18 cellular contexts compared by ENCODE assay signal in the genomic region with DNA sequence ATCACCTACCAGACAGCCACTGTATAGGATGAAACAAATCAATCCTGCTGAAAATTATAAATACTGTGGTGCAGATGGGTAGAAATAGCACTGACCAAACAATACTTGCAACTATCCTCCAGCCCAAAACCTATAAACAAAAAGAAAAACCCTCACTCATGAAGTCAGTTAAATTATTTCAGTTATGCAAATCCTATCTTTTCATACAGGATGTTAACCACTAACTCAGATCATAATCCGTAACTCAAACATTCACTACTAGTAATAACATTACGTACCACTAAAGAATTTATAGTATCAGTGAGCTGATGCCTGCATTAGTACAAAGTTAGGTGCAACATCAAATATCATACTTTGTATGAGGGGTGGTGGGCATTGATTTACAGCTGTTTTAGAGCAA. TPM values are rescaled to one million over a fixed set of nuclear protein-coding genes. Genes with fewer than 3 reads are reported as not detected.
DNase-seq lines count a peak whose midpoint lies in the region; ATAC-seq, FAIRE-seq and TF ChIP-seq lines count a peak whose summit lies in the region.
"Had no signal": no experiment of that assay in that cellular context is flagged by ENCODE, and none has a peak within 500 bp of the region (broad histone marks: within the 10 kb centered on the region; RNA-seq: fewer than 3 reads in every experiment).

No MANE protein-coding gene starts in this region.

- intact Hi-C loops in natural killer cell (cut with micrococcal nuclease) (loop anchor here (5.0 kb wide), 1 partner anchor 598 kb away; the partner anchor contains the start of gene MAGOH), GM12878 (cut with micrococcal nuclease; ENCODE audit: unreplicated experiment) (loop anchor here (5.0 kb wide), 1 partner anchor 217 kb away; the partner anchor contains the start of genes TCEANC2 and TMEM59)

- H3K9me3 ChIP-seq in GM12878 (replicated peaks; ENCODE audit: control insufficient read depth, insufficient read depth, low read length) (no peaks in the 10 kb centered on the region), WERI-Rb-1 (ENCODE audit: severe bottlenecking) (no peaks in the 10 kb centered on the region)
- H3K9me3 ChIP-seq: pancreas, upper lobe of right lung had no signal

- WGBS in GM12878 (ENCODE audit: insufficient coverage, insufficient replicate concordance, low lambda C conversion rate, missing lambda C conversion rate), result 3% methylated on average over 2 of the region's 2 CpGs

- H3K36me3 ChIP-seq in GM12878 (ENCODE audit: control insufficient read depth in 2 of 2, insufficient read depth in 2 of 2, low read length in 1 of 2) (peaks cover 0 to 4% of the 10 kb centered on the region in 2 experiments; a peak in 3 of 4 replicates), WERI-Rb-1 (peaks cover 7% of the 10 kb centered on the region; the same call in 1 of the 2 replicates)
- H3K36me3 ChIP-seq: pancreas had no signal

- TF ChIP-seq POLR2A in GM12878 (IDR thresholded peaks at IDR 0.05; ENCODE audit: low read depth, low read length), result no peak

- no peaks in the 10 kb centered on the region for H3K27me3 Mint-ChIP-seq in natural killer cell (ENCODE audit: low read depth in 2 of 2)
- H3K27me3 Mint-ChIP-seq in natural killer cell treated with Interleukin-12 subunit alpha and Interleukin-12 subunit beta and Interleukin-15 and Interleukin-18, amount 100 ng/mL, for 72 hours, result no peaks in the 10 kb centered on the region
- H3K27me3 Mint-ChIP-seq: activated CD4-positive, alpha-beta T cell treated with anti-CD3 and anti-CD28 coated beads for 36 hours had no signal

- peaks cover 7% of the 10 kb centered on the region; the same call in 1 of the 2 replicates for H3K4me1 ChIP-seq in GM12878 (ENCODE audit: control insufficient read depth, insufficient read depth, low read length)

- H3K36me3 Mint-ChIP-seq in natural killer cell, result no peaks in the 10 kb centered on the region
- peaks cover 4% of the 10 kb centered on the region for H3K36me3 Mint-ChIP-seq in natural killer cell treated with Interleukin-12 subunit alpha and Interleukin-12 subunit beta and Interleukin-15 and Interleukin-18, amount 100 ng/mL, for 72 hours

- CTCF ChIA-PET in GM12878 (lab: Yijun Ruan, JAX), result interaction anchor here (1.1 to 1.4 kb wide), 4 partner anchors 13 to 111 kb away, joined by 3 read pairs; partner anchors contain the start of gene IFT25

- in situ Hi-C loops in GM12878 (cut with MboI), result no loop called here

- peak overlapping the region; percentile 49 for H3K27ac ChIP-seq in GM12878 (ENCODE audit: control insufficient read depth, insufficient read depth)
- H3K27ac ChIP-seq in WERI-Rb-1, result no peak overlapping the region
- H3K27ac ChIP-seq: pancreas, upper lobe of right lung had no signal

- RAD21 ChIA-PET in GM12878 (lab: Charles Lee; ENCODE audit: unreplicated experiment), result interaction anchor here (0.8 kb wide), 1 partner anchor 426 kb away, joined by 3 read pairs; no protein-coding TSS in a partner anchor

- peak overlapping the region; percentile 80 for H3K4me2 ChIP-seq in GM12878 (ENCODE audit: control insufficient read depth, insufficient read depth)

- peak overlapping the region; percentile 88 for H3K4me3 ChIP-seq in GM12878
- H3K4me3 ChIP-seq in WERI-Rb-1 (ENCODE audit: low read depth, low read length), result no peak overlapping the region
- H3K4me3 ChIP-seq: K562, pancreas, upper lobe of right lung had no signal

- SMC1A ChIA-PET in GM12878 (lab: Charles Lee; ENCODE audit: uncharacterized antibody, unreplicated experiment), result interaction anchor here (0.6 to 3.6 kb wide), 9 partner anchors 8 to 216 kb away, joined by 3 to 18 read pairs (median 4); no protein-coding TSS in a partner anchor

- no peak overlapping the region for H3K27ac Mint-ChIP-seq in natural killer cell
- H3K27ac Mint-ChIP-seq in natural killer cell treated with Interleukin-12 subunit alpha and Interleukin-12 subunit beta and Interleukin-15 and Interleukin-18, amount 100 ng/mL, for 72 hours, result peak overlapping the region in 1 of 2 donors; percentile 34
- H3K27ac Mint-ChIP-seq: activated CD4-positive, alpha-beta T cell treated with anti-CD3 and anti-CD28 coated beads for 36 hours; activated T-helper 1 cell treated with anti-CD3 and anti-CD28 coated beads, Interleukin-12 subunit alpha, Interleukin-12 subunit beta, Interleukin-2, Interleukin-4 antibody, amounts not matched to agents 30 ng/mL and 10 ng/mL and 1 ng/mL, durations not matched to agents 14 hours and 24 hours and 36 hours had no signal

- no peak for FAIRE-seq in GM12878 (lab: Jason Lieb, UNC)
- FAIRE-seq: K562, pancreas had no signal

- H3K4me1 Mint-ChIP-seq in natural killer cell, result peaks cover 19 to 23% of the 10 kb centered on the region in 2 donors
- peaks cover 10 to 25% of the 10 kb centered on the region in 2 donors for H3K4me1 Mint-ChIP-seq in natural killer cell treated with Interleukin-12 subunit alpha and Interleukin-12 subunit beta and Interleukin-15 and Interleukin-18, amount 100 ng/mL, for 72 hours (ENCODE audit: low read depth in 2 of 2)

- H3K27me3 ChIP-seq in GM12878 (replicated peaks in 1 of 2; ENCODE audit: control insufficient read depth in 2 of 2, insufficient read depth in 2 of 2, low read length in 1 of 2), result no peaks in the 10 kb centered on the region
- no peaks in the 10 kb centered on the region for H3K27me3 ChIP-seq in WERI-Rb-1 (ENCODE audit: insufficient read depth, low read depth, severe bottlenecking)
- H3K27me3 ChIP-seq: pancreas, upper lobe of right lung had no signal

- no peak overlapping the region for H3K9ac ChIP-seq in GM12878 (ENCODE audit: control insufficient read depth, insufficient read depth, low read length)

- no peak overlapping the region for H2AFZ ChIP-seq in GM12878 (ENCODE audit: control insufficient read depth, low read depth, low read length)

- no peaks in the 10 kb centered on the region for H3K9me3 Mint-ChIP-seq in natural killer cell
- no peaks in the 10 kb centered on the region for H3K9me3 Mint-ChIP-seq in natural killer cell treated with Interleukin-12 subunit alpha and Interleukin-12 subunit beta and Interleukin-15 and Interleukin-18, amount 100 ng/mL, for 72 hours
- H3K9me3 Mint-ChIP-seq: activated T-helper 1 cell treated with anti-CD3 and anti-CD28 coated beads, Interleukin-12 subunit alpha, Interleukin-12 subunit beta, Interleukin-2, Interleukin-4 antibody, amounts not matched to agents 30 ng/mL and 10 ng/mL and 1 ng/mL, durations not matched to agents 14 hours and 24 hours and 36 hours had no signal

- TF ChIP-seq EP300 in GM12878 (IDR thresholded peaks at IDR 0.05; ENCODE audit: borderline replicate concordance in 1 of 2, control insufficient read depth in 1 of 2, low read depth in 2 of 2, low read length in 2 of 2), result no peak

- TF ChIP-seq CTCF in natural killer cell (IDR thresholded peaks at IDR 0.05) (no peak), GM12878 (IDR thresholded peaks at IDR 0.05 in 2 of 3, conservative IDR thresholded peaks at IDR 0.05 in 1 of 3; ENCODE audit: control insufficient read depth in 2 of 3, extremely low read depth in 1 of 3, insufficient read depth in 1 of 3, low read depth in 3 of 3, low read length in 3 of 3) (no peak), WERI-Rb-1 (IDR thresholded peaks at IDR 0.05; ENCODE audit: low read depth, low read length) (no peak)

- POLR2A ChIA-PET in GM12878 (lab: Charles Lee), result interaction anchor here (0.6 to 3.9 kb wide), 6 partner anchors 9 to 218 kb away, joined by 3 to 16 read pairs (median 8); partner anchors contain the start of genes IFT25, TCEANC2, TMEM59 and YIPF1

- peak overlapping the region; percentile 61 for H3K4me3 Mint-ChIP-seq in natural killer cell
- no peak overlapping the region for H3K4me3 Mint-ChIP-seq in natural killer cell treated with Interleukin-12 subunit alpha and Interleukin-12 subunit beta and Interleukin-15 and Interleukin-18, amount 100 ng/mL, for 72 hours

- no peaks in the 10 kb centered on the region for H4K20me1 ChIP-seq in GM12878 (ENCODE audit: control insufficient read depth, insufficient read depth)

- ATAC-seq in natural killer cell, result no peak
- no peak for ATAC-seq in natural killer cell treated with Interleukin-12 subunit alpha and Interleukin-12 subunit beta and Interleukin-15 and Interleukin-18, amount 100 ng/mL, for 72 hours
- no peak for ATAC-seq in GM12878
- ATAC-seq: activated CD4-positive, alpha-beta T cell treated with anti-CD3 and anti-CD28 coated beads for 36 hours; K562; pancreas; upper lobe of right lung had no signal

- DNase-seq in natural killer cell (no peak), M059J (ENCODE audit: low read depth) (peak; percentile 38), GM12878 (ENCODE audit: low read depth, low spot score) (no peak), DMS114 treated with DMSO at 0.1 percent for 48 hours (lab: John Stamatoyannopoulos, UW; ENCODE audit: unreplicated experiment) (no peak), amniotic stem cell (lab: John Stamatoyannopoulos, UW) (no peak), NCI-H2196 (lab: John Stamatoyannopoulos, UW; ENCODE audit: unreplicated experiment) (no peak), WERI-Rb-1 (no peak)
- no peak for DNase-seq in natural killer cell treated with Interleukin-12 subunit alpha and Interleukin-12 subunit beta and Interleukin-15 and Interleukin-18, amount 100 ng/mL, for 72 hours (ENCODE audit: low spot score)
- DNase-seq: ACHN; activated CD4-positive, alpha-beta T cell treated with anti-CD3 and anti-CD28 coated beads for 36 hours; erythroblast; NCI-H2107; pancreas; upper lobe of right lung had no signal

- no peak for TF ChIP-seq RAD21 in GM12878 (IDR thresholded peaks at IDR 0.05; ENCODE audit: insufficient read depth, low read depth, low read length)

- H3K79me2 ChIP-seq in GM12878 (ENCODE audit: control insufficient read depth, insufficient read depth, low read length), result peaks cover 63% of the 10 kb centered on the region

- BruUV-seq in GM12878 (replicated peaks; lab: Mats Ljungman, UMichigan), result no TSS peak

RNA-seq across cellular contexts. Expression of gene NDC1, which starts 2.6 kb away (rescaled TPM):
- 1 to 10 TPM; 4.3 to 6.3 (median 5.2) TPM for total RNA-seq in natural killer cell
- 10 to 100 TPM; 23.4 to 44.9 TPM for total RNA-seq in natural killer cell treated with Interleukin-12 subunit alpha and Interleukin-12 subunit beta and Interleukin-15 and Interleukin-18, amount 100 ng/mL, for 72 hours
- total RNA-seq in M059J (2014; rRNA removed; shearing (Covaris generic)), result 34.0 and 48.1 TPM in 2 replicates
- 41.4 and 46.7 TPM in 2 replicates for total RNA-seq in GM12878 (2013; cell fraction: nucleolus; rRNA removed)
- 53.0 and 59.6 TPM in 2 replicates for total RNA-seq in GM12878 (2014; rRNA removed)
- total RNA-seq in GM12878 (2014; rRNA removed; fragmentation: Illumina TruSeq; extraction: Trizol), result 44.7 and 47.8 TPM in 2 replicates
- total RNA-seq in GM12878 (2021), result 39.4 and 46.5 TPM in 2 replicates
- 11.2 TPM for polyA plus RNA-seq in GM12878 (2011; ENCODE audit: low read depth)
- polyA plus RNA-seq in GM12878 (2011; rRNA removed), result 77.6 and 82.2 TPM in 2 replicates
- 40.5 and 46.2 TPM in 2 replicates for polyA plus RNA-seq in GM12878 (2011; cell fraction: cytosol; rRNA removed)
- polyA plus RNA-seq in GM12878 (2011; cell fraction: nucleus; rRNA removed), result 22.8 and 23.7 TPM in 2 replicates
- 15.8 and 19.8 TPM in 2 replicates for polyA plus RNA-seq in GM12878 (2012)
- polyA plus RNA-seq in GM12878 (2014; fragmentation: Illumina TruSeq; extraction: Trizol), result 46.1 and 54.2 TPM in 2 replicates
- polyA plus RNA-seq in GM12878 (2014; fragmentation: Nextera tagmentation; extraction: Ambion mirVana), result 10 to 100 TPM; 20.2 to 24.9 TPM
- polyA plus RNA-seq in GM12878 (2014; rRNA removed), result 29.6 and 37.6 TPM in 2 replicates
- 10 to 100 TPM; 52.4 to 54.2 TPM for polyA plus RNA-seq in GM12878 (2016; fragmentation: Nextera tagmentation; extraction: Ambion mirVana)
- polyA minus RNA-seq in GM12878 (2011; rRNA and poly(A)+ RNA removed), result 88.5 and 119 TPM in 2 replicates
- polyA minus RNA-seq in GM12878 (2011; cell fraction: cytosol; rRNA and poly(A)+ RNA removed), result 30.4 and 31.0 TPM in 2 replicates
- polyA minus RNA-seq in GM12878 (2011; cell fraction: nucleus; rRNA and poly(A)+ RNA removed), result 17.9 and 19.5 TPM in 2 replicates

RNA-seq across cellular contexts. Expression of gene YIPF1, which starts 54.1 kb away (rescaled TPM):
- total RNA-seq in natural killer cell (10 to 100 TPM; 13.2 to 20.8 (median 18.0) TPM), GM12878 (2014; rRNA removed) (20.4 and 24.6 TPM in 2 replicates), GM12878 (2014; rRNA removed; fragmentation: Illumina TruSeq; extraction: Trizol) (17.1 and 20.6 TPM in 2 replicates), GM12878 (2021) (13.5 and 14.5 TPM in 2 replicates)
- 10 to 100 TPM; 16.9 to 25.3 TPM for total RNA-seq in natural killer cell treated with Interleukin-12 subunit alpha and Interleukin-12 subunit beta and Interleukin-15 and Interleukin-18, amount 100 ng/mL, for 72 hours
- 32.5 and 38.1 TPM in 2 replicates for total RNA-seq in M059J (2014; rRNA removed; shearing (Covaris generic))
- total RNA-seq in GM12878 (2013; cell fraction: nucleolus; rRNA removed), result 13.8 and 15.5 TPM in 2 replicates
- polyA plus RNA-seq in GM12878 (2011; ENCODE audit: low read depth), result 17.5 TPM
- polyA plus RNA-seq in GM12878 (2011; rRNA removed) (36.0 and 36.3 TPM in 2 replicates), GM12878 (2014; fragmentation: Illumina TruSeq; extraction: Trizol) (23.4 and 30.2 TPM in 2 replicates), GM12878 (2014; fragmentation: Nextera tagmentation; extraction: Ambion mirVana) (10 to 100 TPM; 13.0 to 15.7 TPM), GM12878 (2014; rRNA removed) (16.6 and 17.7 TPM in 2 replicates), GM12878 (2016; fragmentation: Nextera tagmentation; extraction: Ambion mirVana) (10 to 100 TPM; 20.2 to 24.2 TPM)
- 30.2 and 33.3 TPM in 2 replicates for polyA plus RNA-seq in GM12878 (2011; cell fraction: cytosol; rRNA removed)
- 17.6 and 21.2 TPM in 2 replicates for polyA plus RNA-seq in GM12878 (2011; cell fraction: nucleus; rRNA removed)
- polyA plus RNA-seq in GM12878 (2012), result 12.5 and 12.8 TPM in 2 replicates
- polyA minus RNA-seq in GM12878 (2011; rRNA and poly(A)+ RNA removed), result 24.9 and 28.0 TPM in 2 replicates
- polyA minus RNA-seq in GM12878 (2011; cell fraction: cytosol; rRNA and poly(A)+ RNA removed), result 5.9 and 10.4 TPM in 2 replicates
- polyA minus RNA-seq in GM12878 (2011; cell fraction: nucleus; rRNA and poly(A)+ RNA removed), result 7.3 and 7.4 TPM in 2 replicates

RNA-seq across cellular contexts. Expression of gene DIO1, which starts 58.5 kb away (rescaled TPM):
- total RNA-seq in natural killer cell, result not detected
- not detected for total RNA-seq in natural killer cell treated with Interleukin-12 subunit alpha and Interleukin-12 subunit beta and Interleukin-15 and Interleukin-18, amount 100 ng/mL, for 72 hours
- total RNA-seq in M059J (2014; rRNA removed; shearing (Covaris generic)), result not detected in 2 replicates
- not detected in 2 replicates for total RNA-seq in GM12878 (2013; cell fraction: nucleolus; rRNA removed)
- total RNA-seq in GM12878 (2014; rRNA removed), result not detected in 2 replicates
- not detected in 2 replicates for total RNA-seq in GM12878 (2014; rRNA removed; fragmentation: Illumina TruSeq; extraction: Trizol)
- not detected in 2 replicates for total RNA-seq in GM12878 (2021)
- polyA plus RNA-seq in GM12878 (2011; ENCODE audit: low read depth), result 0.21 TPM
- polyA plus RNA-seq in GM12878 (2011; rRNA removed), result 0.04 TPM in 1 of 2 replicates, not detected in the other
- polyA plus RNA-seq in GM12878 (2011; cell fraction: cytosol; rRNA removed), result 0.04 TPM in 1 of 2 replicates, not detected in the other
- polyA plus RNA-seq in GM12878 (2011; cell fraction: nucleus; rRNA removed), result 0.23 TPM in 1 of 2 replicates, not detected in the other
- 0.17 and 0.37 TPM in 2 replicates for polyA plus RNA-seq in GM12878 (2012)
- 0.12 TPM in 1 of 2 replicates, not detected in the other for polyA plus RNA-seq in GM12878 (2014; fragmentation: Illumina TruSeq; extraction: Trizol)
- polyA plus RNA-seq in GM12878 (2014; fragmentation: Nextera tagmentation; extraction: Ambion mirVana), result under 1 TPM in 1 of 2 experiments, not detected in 1; 0.13 TPM
- polyA plus RNA-seq in GM12878 (2014; rRNA removed), result 0.26 TPM in 1 of 2 replicates, not detected in the other
- polyA plus RNA-seq in GM12878 (2016; fragmentation: Nextera tagmentation; extraction: Ambion mirVana), result under 1 TPM in 1 of 2 experiments, not detected in 1; 0.11 TPM
- polyA minus RNA-seq in GM12878 (2011; rRNA and poly(A)+ RNA removed), result not detected in 2 replicates
- polyA minus RNA-seq in GM12878 (2011; cell fraction: cytosol; rRNA and poly(A)+ RNA removed), result not detected in 2 replicates
- not detected in 2 replicates for polyA minus RNA-seq in GM12878 (2011; cell fraction: nucleus; rRNA and poly(A)+ RNA removed)
- total RNA-seq: activated CD4-positive, alpha-beta T cell treated with anti-CD3 and anti-CD28 coated beads for 36 hours; activated T-helper 1 cell treated with anti-CD3 and anti-CD28 coated beads, Interleukin-12 subunit alpha, Interleukin-12 subunit beta, Interleukin-2, Interleukin-4 antibody, amounts not matched to agents 30 ng/mL and 10 ng/mL and 1 ng/mL, durations not matched to agents 14 hours and 24 hours and 36 hours; cardiac septum; Daoy; K562; pancreas; upper lobe of right lung had no signal
- polyA plus RNA-seq: K562 had no signal
